In the genomic region with DNA sequence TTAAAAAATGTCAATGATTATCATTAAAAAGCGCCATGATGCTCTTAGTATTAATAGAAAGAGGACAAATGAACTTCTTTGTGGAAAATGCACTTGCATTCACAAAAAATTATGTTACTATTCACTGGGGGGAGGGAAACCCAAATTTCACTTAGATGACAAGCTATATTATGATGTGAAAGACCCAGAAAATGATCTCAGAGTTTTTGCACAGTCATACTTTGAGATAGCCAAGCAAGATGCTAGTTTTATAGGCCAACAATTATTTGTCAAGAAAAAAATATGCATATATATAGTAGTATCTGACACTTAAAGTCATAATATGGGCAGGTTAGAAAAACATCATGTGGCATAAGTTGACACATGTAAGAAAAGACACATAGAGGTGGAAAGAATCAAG, we compare ENCODE assay signal across 21 cellular contexts.
"Had no signal": no experiment of that assay in that cellular context is flagged by ENCODE, and none has a peak within 500 bp of the region (broad histone marks: within the 10 kb centered on the region; RNA-seq: fewer than 3 reads in every experiment).

No MANE protein-coding gene starts in this region.

- H3K4me1 Mint-ChIP-seq: immature natural killer cell, memory B cell, naive B cell had no signal

- H3K36me3 Mint-ChIP-seq: immature natural killer cell, memory B cell, naive B cell had no signal

- H3K27me3 Mint-ChIP-seq: type B pancreatic cell had no signal

- H3K9me3 Mint-ChIP-seq: endodermal cell, memory B cell, naive B cell, type B pancreatic cell had no signal

- H3K4me3 ChIP-seq: coronary artery, gastroesophageal sphincter, left lung, lower lobe of right lung, sigmoid colon, suprapubic skin, thyroid gland, uterus had no signal

- H3K4me1 ChIP-seq: uterus had no signal

- H3K4me3 Mint-ChIP-seq: endodermal cell, immature natural killer cell, memory B cell, naive B cell, nephron progenitor cell, type B pancreatic cell had no signal

- DNase-seq: effector CD4-positive, alpha-beta T cell; endodermal cell; glutamatergic neuron; immature natural killer cell; left lung; lower lobe of right lung; naive B cell; nephron progenitor cell; posterior cingulate gyrus; sigmoid colon; small intestine; stimulated activated CD4-positive, alpha-beta T cell treated with anti-CD3 and anti-CD28 coated beads, Interleukin-2, amount 100 ng/mL, for 48 hours; stimulated activated naive CD4-positive, alpha-beta T cell treated with Interleukin-2 at 50 U/mL for 16 hours; thyroid gland; uterus had no signal

- H3K27me3 ChIP-seq: gastroesophageal sphincter, left lung, sigmoid colon, suprapubic skin, thyroid gland, uterus had no signal

- FAIRE-seq: endothelial cell of umbilical vein, small intestine had no signal

- H3K9me3 ChIP-seq: gastroesophageal sphincter, left lung, lower lobe of right lung, sigmoid colon, suprapubic skin, thyroid gland, uterus had no signal

- H3K27ac ChIP-seq: gastroesophageal sphincter, left lung, lower lobe of right lung, sigmoid colon, suprapubic skin, thyroid gland, uterus had no signal

- H3K27ac Mint-ChIP-seq: endodermal cell, immature natural killer cell, memory B cell, naive B cell, nephron progenitor cell, type B pancreatic cell had no signal

- H3K36me3 ChIP-seq: gastroesophageal sphincter, left lung, lower lobe of right lung, sigmoid colon, suprapubic skin, thyroid gland, uterus had no signal
